In the genomic region with DNA sequence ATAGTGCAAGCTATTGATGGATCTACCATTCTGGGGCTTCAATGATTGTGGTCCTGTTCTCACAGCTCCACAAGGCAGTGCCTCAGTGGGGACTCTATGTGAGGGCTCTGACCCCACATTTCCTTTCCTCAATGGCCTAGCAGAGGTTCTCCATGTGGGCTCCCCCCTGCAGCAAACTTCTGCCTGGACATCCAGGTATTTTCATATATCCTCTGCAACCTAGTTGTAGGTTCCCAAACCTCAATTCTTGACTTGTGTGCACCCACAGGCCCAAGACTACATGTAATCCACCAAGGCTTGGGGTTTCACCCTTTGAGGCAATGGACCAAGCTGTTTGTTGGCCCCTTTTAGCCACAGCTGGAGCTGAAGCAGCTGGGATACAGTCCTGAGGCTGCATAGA, we compare ENCODE assay signal across 26 cellular contexts. TPM values are rescaled to one million over a fixed set of nuclear protein-coding genes. Genes with fewer than 3 reads are reported as not detected.
A peak's percentile ranks its signal among the peaks of the same experiment; 100 is the strongest.
DNase-seq lines count a peak whose midpoint lies in the region; ATAC-seq, FAIRE-seq and TF ChIP-seq lines count a peak whose summit lies in the region.
"Had no signal": no experiment of that assay in that cellular context is flagged by ENCODE, and none has a peak within 500 bp of the region (broad histone marks: within the 10 kb centered on the region; RNA-seq: fewer than 3 reads in every experiment).

No MANE protein-coding gene starts in this region.

- no peak overlapping the region for H2AFZ ChIP-seq in K562 (ENCODE audit: low read depth, low read length)

- TF ChIP-seq CTCF in HEK293 (tag by site-specific recombination; IDR thresholded peaks at IDR 0.05) (no peak), K562 (IDR thresholded peaks at IDR 0.05 in 2 of 3, conservative IDR thresholded peaks at IDR 0.05 in 1 of 3; ENCODE audit: insufficient read depth in 2 of 3, low read depth in 1 of 3, low read length in 3 of 3) (no peak), foreskin keratinocyte (conservative IDR thresholded peaks at IDR 0.05) (no peak), chondrocyte (IDR thresholded peaks at IDR 0.05) (no peak), kidney (IDR thresholded peaks at IDR 0.05; ENCODE audit: borderline replicate concordance, extremely low read depth, insufficient read depth) (no peak)

- DNase-seq in DMS53 (lab: John Stamatoyannopoulos, UW) (peak; percentile 18), DMS53 treated with DMSO at 0.1 percent for 48 hours (lab: John Stamatoyannopoulos, UW; ENCODE audit: unreplicated experiment) (no peak), ACHN (peak; percentile 9), K562 (ENCODE audit: extremely low read depth in 1 of 4, low spot score in 3 of 4) (no peak), foreskin keratinocyte (no peak), chondrocyte (ENCODE audit: low spot score) (no peak), kidney (no peak)
- DNase-seq: BE2C; C1 segment of cervical spinal cord; CD4-positive, alpha-beta memory T cell; CD4-positive, CD25-positive, alpha-beta regulatory T cell; CD8-positive, alpha-beta memory T cell; COR-L47; DMS 273 treated with DMSO at 0.1 percent for 48 hours; DMS153; DMS79; GF-D8 had no signal

- BruUV-seq in K562 (replicated peaks; lab: Mats Ljungman, UMichigan), result no TSS peak

- TF ChIP-seq POLR2A in K562 (conservative IDR thresholded peaks at IDR 0.05), result no peak

- no peaks in the 10 kb centered on the region for H3K79me2 ChIP-seq in K562 (ENCODE audit: control insufficient read depth, insufficient read depth, low read length)

- CTCF ChIA-PET in HEK293 (lab: Yijun Ruan, JAX), result no interaction called here
- CTCF ChIA-PET in K562 (lab: Yijun Ruan, JAX; ENCODE audit: low intra/inter-chr PET ratio), result no interaction called here

- peaks cover 3% of the 10 kb centered on the region for H3K4me1 Mint-ChIP-seq in chondrocyte (ENCODE audit: low read depth)
- H3K4me1 Mint-ChIP-seq: CD14-positive monocyte; CD4-positive, alpha-beta memory T cell; CD4-positive, CD25-positive, alpha-beta regulatory T cell; CD8-positive, alpha-beta memory T cell had no signal

- peaks cover 14% of the 10 kb centered on the region for H3K9me3 Mint-ChIP-seq in chondrocyte (ENCODE audit: low read depth)

- no peaks in the 10 kb centered on the region for H3K9me1 ChIP-seq in K562 (ENCODE audit: control insufficient read depth, insufficient read depth, low read length)

- no peak for ATAC-seq in K562
- ATAC-seq in foreskin keratinocyte, result no peak
- ATAC-seq: A549 had no signal

- no peak overlapping the region for H3K4me3 Mint-ChIP-seq in chondrocyte (ENCODE audit: unreplicated experiment)
- H3K4me3 Mint-ChIP-seq: CD14-positive monocyte; CD4-positive, alpha-beta memory T cell; CD8-positive, alpha-beta memory T cell had no signal

- in situ Hi-C loops in ACHN (cut with HindIII; ENCODE audit: low pct_ligation_motif_present, low pct_unique_long_range_greater_than_20kb, low sequenced_read_pairs) (no loop called here), K562 (cut with MboI) (loop anchor here (25.0 kb wide), 1 partner anchor 624 kb away; no protein-coding TSS in a partner anchor)

- peaks cover 14% of the 10 kb centered on the region for H3K36me3 Mint-ChIP-seq in chondrocyte (ENCODE audit: low read depth)
- H3K36me3 Mint-ChIP-seq: CD14-positive monocyte; CD4-positive, CD25-positive, alpha-beta regulatory T cell had no signal

- no peaks in the 10 kb centered on the region for H3K27me3 ChIP-seq in K562 (ENCODE audit: control insufficient read depth in 2 of 2, insufficient read depth in 2 of 2, low read length in 2 of 2)
- H3K27me3 ChIP-seq in foreskin keratinocyte, result no peaks in the 10 kb centered on the region
- H3K27me3 ChIP-seq: BLaER1 had no signal

- H3K27ac ChIP-seq in HEK293 (ENCODE audit: extremely low read depth, low read depth, low read length) (no peak overlapping the region), K562 (ENCODE audit: extremely low read depth, low read depth, low read length) (no peak overlapping the region), foreskin keratinocyte (no peak overlapping the region), kidney (ENCODE audit: low read depth in 2 of 2, low read length in 2 of 2) (no peak overlapping the region)
- H3K27ac ChIP-seq: 22Rv1, A549, BLaER1 had no signal

- H3K9me3 ChIP-seq in HEK293 (ENCODE audit: control insufficient read depth, insufficient read depth, low read depth, low read length) (no peaks in the 10 kb centered on the region), K562 (replicated peaks; ENCODE audit: control insufficient read depth, insufficient read depth, low read depth, low read length) (peaks cover 4% of the 10 kb centered on the region; the same call in 1 of the 2 replicates), kidney (ENCODE audit: control insufficient read depth in 1 of 2, low read length in 2 of 2) (peaks cover 0 to 9% of the 10 kb centered on the region in 2 donors)
- H3K9me3 ChIP-seq: BE2C had no signal

- no peak overlapping the region for H3K9ac ChIP-seq in K562 (ENCODE audit: insufficient read depth in 1 of 2, low read depth in 2 of 2, low read length in 2 of 2)
- no peak overlapping the region for H3K9ac ChIP-seq in kidney (ENCODE audit: low read length in 2 of 2)
- H3K9ac ChIP-seq: BLaER1 had no signal

- H3K4me1 ChIP-seq in HEK293 (ENCODE audit: control insufficient read depth, insufficient read depth, low read length), result no peaks in the 10 kb centered on the region
- no peaks in the 10 kb centered on the region for H3K4me1 ChIP-seq in K562 (replicated peaks in 1 of 2; ENCODE audit: control insufficient read depth in 2 of 2, insufficient read depth in 2 of 2, low read length in 2 of 2)
- H3K4me1 ChIP-seq in foreskin keratinocyte, result no peaks in the 10 kb centered on the region
- H3K4me1 ChIP-seq in kidney (ENCODE audit: control insufficient read depth in 1 of 2, insufficient read depth in 1 of 2, low read depth in 1 of 2, low read length in 2 of 2), result no peaks in the 10 kb centered on the region
- H3K4me1 ChIP-seq: A549, BE2C, BLaER1 had no signal

- no peak overlapping the region for H3K4me2 ChIP-seq in K562 (ENCODE audit: insufficient read depth, low read length)
- H3K4me2 ChIP-seq: A549, BLaER1 had no signal

- no peaks in the 10 kb centered on the region for H4K20me1 ChIP-seq in K562 (replicated peaks; ENCODE audit: control insufficient read depth, insufficient read depth, low read length)
- H4K20me1 ChIP-seq: BLaER1 had no signal

- H3K27me3 Mint-ChIP-seq in chondrocyte (ENCODE audit: low read depth), result no peaks in the 10 kb centered on the region
- H3K27me3 Mint-ChIP-seq: CD4-positive, alpha-beta memory T cell; CD4-positive, CD25-positive, alpha-beta regulatory T cell had no signal

- H3K36me3 ChIP-seq in HEK293 (ENCODE audit: control insufficient read depth in 2 of 2, insufficient read depth in 1 of 2, low read length in 2 of 2) (no peaks in the 10 kb centered on the region), K562 (ENCODE audit: control insufficient read depth, insufficient read depth, low read length) (peaks cover 25% of the 10 kb centered on the region), kidney (ENCODE audit: control insufficient read depth in 1 of 2, insufficient read depth in 2 of 2, low read length in 2 of 2) (no peaks in the 10 kb centered on the region)
- H3K36me3 ChIP-seq: BE2C had no signal

- no peak for FAIRE-seq in K562 (lab: Jason Lieb, UNC)
- FAIRE-seq in kidney (lab: Jason Lieb, UNC), result no peak
- FAIRE-seq: A549, G401.6, GM12891, GM19239 had no signal

- H3K4me3 ChIP-seq in HEK293 (ENCODE audit: low read depth, low read length), result no peak overlapping the region
- H3K4me3 ChIP-seq in K562, result no peak overlapping the region
- H3K4me3 ChIP-seq in kidney (ENCODE audit: low read length in 2 of 2), result no peak overlapping the region
- H3K4me3 ChIP-seq: A549, BLaER1 had no signal

- POLR2A ChIA-PET in HEK293 (lab: Yijun Ruan, JAX), result no interaction called here
- POLR2A ChIA-PET in K562 (lab: Yijun Ruan, JAX), result no interaction called here

- TF ChIP-seq RAD21 in K562 (CRISPR knock-in tag; conservative IDR thresholded peaks at IDR 0.05 in 1 of 2, IDR thresholded peaks at IDR 0.05 in 1 of 2), result no peak

- intact Hi-C loops in K562 (cut with micrococcal nuclease), result no loop called here
- intact Hi-C loops in kidney (cut with DNase I), result no loop called here

- no peak for TF ChIP-seq EP300 in K562 (IDR thresholded peaks at IDR 0.05; ENCODE audit: low read length)

- no peak overlapping the region for H3K27ac Mint-ChIP-seq in chondrocyte (ENCODE audit: unreplicated experiment)
- H3K27ac Mint-ChIP-seq: CD14-positive monocyte; CD4-positive, alpha-beta memory T cell; CD4-positive, CD25-positive, alpha-beta regulatory T cell; CD8-positive, alpha-beta memory T cell had no signal

TF ChIP-seq in HEK293, 187 proteins besides CTCF, POLR2A, EP300 and RAD21 (continues in another document):
- TF ChIP-seq SETDB1 (IDR thresholded peaks at IDR 0.05; ENCODE audit: insufficient read length, low read length) (peak; percentile 50), TRIM28 (IDR thresholded peaks at IDR 0.05; ENCODE audit: borderline replicate concordance, low read length) (peak; percentile 71; the same call in 1 of the 2 replicates)

TF ChIP-seq in K562, 482 proteins besides CTCF, POLR2A, EP300 and RAD21 (continues in another document):
- 0 out of 2 replicates have a peak, but pooled peaks have one; percentile 61 for TF ChIP-seq CBX1 (IDR thresholded peaks at IDR 0.05; ENCODE audit: low read depth)
- peak; percentile 81; the same call in 1 of the 2 replicates for TF ChIP-seq TRIM28 (IDR thresholded peaks at IDR 0.05)
- no peak for TF ChIP-seq ZFP1 (CRISPR knock-in tag; IDR thresholded peaks at IDR 0.05)

RNA-seq across cellular contexts. Expression of a gene that starts 35.9 kb away (rescaled TPM):
- 0.21 and 2.0 TPM in 2 replicates for total RNA-seq in K562 (2011; cell fraction: chromatin; rRNA removed; ENCODE audit: low replicate concordance)
- 0.67 TPM in 1 of 2 replicates, not detected in the other for total RNA-seq in K562 (2011; cell fraction: nucleolus; rRNA removed)
- 0.51 TPM in 1 of 2 replicates, not detected in the other for total RNA-seq in K562 (2011; cell fraction: nucleoplasm; rRNA removed)
- total RNA-seq in K562 (2014; rRNA removed), result 0.14 and 0.37 TPM in 2 replicates
- total RNA-seq in K562 (2014; rRNA removed; fragmentation: Illumina TruSeq; extraction: Trizol), result 0.22 and 0.32 TPM in 2 replicates
- 0.14 and 0.15 TPM in 2 replicates for total RNA-seq in K562 (2015; rRNA removed; fragmentation: Illumina TruSeq; extraction: Trizol)
- total RNA-seq in K562 (2021), result 0.16 and 0.47 TPM in 2 replicates
- polyA plus RNA-seq in K562 (2011; rRNA removed), result 0.32 and 0.39 TPM in 2 replicates
- polyA plus RNA-seq in K562 (2011; cell fraction: cytosol; rRNA removed), result 0.09 TPM in 1 of 2 replicates, not detected in the other
- 0.27 and 0.55 TPM in 2 replicates for polyA plus RNA-seq in K562 (2011; cell fraction: nucleus; rRNA removed)
- 0.23 and 0.39 TPM in 2 replicates for polyA plus RNA-seq in K562 (2012)
- 0.22 and 0.24 TPM in 2 replicates for polyA plus RNA-seq in K562 (2014; fragmentation: Illumina TruSeq; extraction: Trizol)
- polyA plus RNA-seq in K562 (2014; fragmentation: Nextera tagmentation; extraction: Ambion mirVana), result under 1 TPM; 0.18 to 0.25 TPM
- polyA plus RNA-seq in K562 (2014; rRNA removed), result 0.28 and 1.1 TPM in 2 replicates
- 0.12 and 0.32 TPM in 2 replicates for polyA minus RNA-seq in K562 (2011; rRNA and poly(A)+ RNA removed)
- polyA minus RNA-seq in K562 (2011; cell fraction: cytosol; rRNA and poly(A)+ RNA removed), result not detected in 2 replicates
- polyA minus RNA-seq in K562 (2011; cell fraction: nucleus; rRNA and poly(A)+ RNA removed), result not detected in 2 replicates
- not detected in 2 replicates for total RNA-seq in foreskin keratinocyte
- not detected in 2 replicates for polyA plus RNA-seq in foreskin keratinocyte
- 0.31 TPM in 1 of 3 replicates, not detected in the others for total RNA-seq in chondrocyte
- total RNA-seq in kidney, result 2.1 TPM
- polyA plus RNA-seq in kidney (ENCODE audit: insufficient read depth, low read depth, low replicate concordance), result not detected
- total RNA-seq: CD4-positive, alpha-beta memory T cell; CD4-positive, CD25-positive, alpha-beta regulatory T cell; CD8-positive, alpha-beta memory T cell had no signal
- polyA plus RNA-seq: AG04450; CD14-positive monocyte; CD4-positive, alpha-beta memory T cell; CD4-positive, CD25-positive, alpha-beta regulatory T cell; CD8-positive, alpha-beta memory T cell had no signal

Comparison
In these comparisons a context has a peak if more than half of its experiments do, and no peak if none do; other contexts are left out.
1. DNase-seq: peak in DMS53 (single experiment) and ACHN (single experiment); none in DMS53 treated with DMSO at 0.1 percent for 48 hours (single experiment), K562 (0 of 4), foreskin keratinocyte (0 of 2), chondrocyte (single experiment) and kidney (single experiment).